Comparison of ENCODE assay signal across 9 cellular contexts in genomic region chr19:49528211-49528771, GRCh38. TPM values are rescaled to one million over a fixed set of nuclear protein-coding genes. Genes with fewer than 3 reads are reported as not detected.
A peak's percentile ranks its signal among the peaks of the same experiment; 100 is the strongest.
DNase-seq lines count a peak whose midpoint lies in the region; ATAC-seq, FAIRE-seq and TF ChIP-seq lines count a peak whose summit lies in the region.
"Had no signal": no experiment of that assay in that cellular context is flagged by ENCODE, and none has a peak within 500 bp of the region (broad histone marks: within the 10 kb centered on the region; RNA-seq: fewer than 3 reads in every experiment).

No MANE protein-coding gene starts in this region.

- TF ChIP-seq EP300 in suprapubic skin (IDR thresholded peaks at IDR 0.05), result no peak

- H3K36me3 ChIP-seq in kidney (ENCODE audit: control insufficient read depth in 1 of 2, insufficient read depth in 2 of 2, low read length in 2 of 2) (peaks cover 0 to 7% of the 10 kb centered on the region in 2 donors), suprapubic skin (peaks cover 11% of the 10 kb centered on the region)

- H3K27me3 Mint-ChIP-seq in T-helper 1 cell treated with Interleukin-12 subunit alpha and Interleukin-12 subunit beta and Interleukin-4 antibody, amounts not matched to agents 30 μg/mL and 1 μg/mL, for 36 hours (ENCODE audit: low read depth), result peaks cover 3% of the 10 kb centered on the region

- intact Hi-C loops in kidney (cut with DNase I), result no loop called here

- no peak for TF ChIP-seq CTCF in astrocyte of the cerebellum (IDR thresholded peaks at IDR 0.05; ENCODE audit: low read depth, low read length, missing control alignments)
- no peak for TF ChIP-seq CTCF in kidney (IDR thresholded peaks at IDR 0.05; ENCODE audit: borderline replicate concordance, extremely low read depth, insufficient read depth)
- no peak for TF ChIP-seq CTCF in suprapubic skin (IDR thresholded peaks at IDR 0.05)

- DNase-seq in T-helper 1 cell (no peak), astrocyte of the cerebellum (ENCODE audit: low read depth) (no peak), kidney (peak; percentile 81), suprapubic skin (ENCODE audit: low spot score in 2 of 2) (peak in 1 of 2 donors; percentile 80), NCI-H774 (lab: John Stamatoyannopoulos, UW) (no peak)
- DNase-seq in stimulated activated CD4-positive, alpha-beta T cell treated with anti-CD3 and anti-CD28 coated beads, Interleukin-4, amount 100 ng/mL, for 4 hours, result no peak

- no peaks in the 10 kb centered on the region for H3K9me3 ChIP-seq in kidney (ENCODE audit: control insufficient read depth in 1 of 2, low read length in 2 of 2)
- no peaks in the 10 kb centered on the region for H3K9me3 ChIP-seq in suprapubic skin

- H3K4me3 ChIP-seq in astrocyte of the cerebellum (ENCODE audit: low read depth, low read length), result peak overlapping the region; percentile 66
- peak overlapping the region; percentile 36 to 56 for H3K4me3 ChIP-seq in kidney (ENCODE audit: low read length in 2 of 2)
- H3K4me3 ChIP-seq in suprapubic skin, result peak overlapping the region; percentile 49

- peak overlapping the region in 1 of 2 donors; percentile 1 for H3K9ac ChIP-seq in kidney (ENCODE audit: low read length in 2 of 2)

- WGBS in suprapubic skin, result 58% methylated on average over 25 of the region's 25 CpGs

- no peak for FAIRE-seq in kidney (lab: Jason Lieb, UNC)

- H3K27ac Mint-ChIP-seq in T-helper 1 cell treated with Interleukin-12 subunit alpha and Interleukin-12 subunit beta and Interleukin-4 antibody, amounts not matched to agents 30 μg/mL and 1 μg/mL, for 36 hours, result no peak overlapping the region

- no peak for ATAC-seq in HG02840 (IDR thresholded peaks at IDR 0.05; ENCODE audit: low FRiP score, unreplicated experiment)

- no peak for TF ChIP-seq POLR2A in suprapubic skin (IDR thresholded peaks at IDR 0.05)

- peaks cover 15% of the 10 kb centered on the region for H3K4me1 Mint-ChIP-seq in T-helper 1 cell treated with Interleukin-12 subunit alpha and Interleukin-12 subunit beta and Interleukin-4 antibody, amounts not matched to agents 30 μg/mL and 1 μg/mL, for 36 hours (ENCODE audit: low read depth)

- no peaks in the 10 kb centered on the region for H3K36me3 Mint-ChIP-seq in T-helper 1 cell treated with Interleukin-12 subunit alpha and Interleukin-12 subunit beta and Interleukin-4 antibody, amounts not matched to agents 30 μg/mL and 1 μg/mL, for 36 hours (ENCODE audit: low read depth)

- peak overlapping the region; percentile 84 for H3K4me3 Mint-ChIP-seq in T-helper 1 cell treated with Interleukin-12 subunit alpha and Interleukin-12 subunit beta and Interleukin-4 antibody, amounts not matched to agents 30 μg/mL and 1 μg/mL, for 36 hours

- in situ Hi-C loops in astrocyte of the cerebellum (cut with HindIII; ENCODE audit: low sequenced_read_pairs), result no loop called here

- H3K27ac ChIP-seq in kidney (ENCODE audit: low read depth in 2 of 2, low read length in 2 of 2) (peak overlapping the region; percentile 41 to 81), suprapubic skin (peak overlapping the region; percentile 77)

- H3K27me3 ChIP-seq in suprapubic skin, result no peaks in the 10 kb centered on the region

- H3K4me1 ChIP-seq in kidney (ENCODE audit: control insufficient read depth in 1 of 2, insufficient read depth in 1 of 2, low read depth in 1 of 2, low read length in 2 of 2) (peaks cover 0 to 4% of the 10 kb centered on the region in 2 donors), suprapubic skin (peaks cover 20% of the 10 kb centered on the region)

- H3K9me3 Mint-ChIP-seq in T-helper 1 cell treated with Interleukin-12 subunit alpha and Interleukin-12 subunit beta and Interleukin-4 antibody, amounts not matched to agents 30 μg/mL and 1 μg/mL, for 36 hours, result no peaks in the 10 kb centered on the region

RNA-seq across cellular contexts. Expression of gene RCN3, which starts 0.5 kb away (rescaled TPM):
- total RNA-seq in kidney (18.4 TPM), suprapubic skin (10 to 100 TPM in 2 of 4 donors, 1 to 10 TPM in 2; 4.9 to 18.8 (median 9.0) TPM)
- 27.5 TPM for polyA plus RNA-seq in kidney (ENCODE audit: insufficient read depth, low read depth, low replicate concordance)
- total RNA-seq: A172 had no signal

RNA-seq across cellular contexts. Expression of gene FCGRT, which starts 15.8 kb away (rescaled TPM):
- total RNA-seq in kidney, result 235 TPM
- 317 TPM for polyA plus RNA-seq in kidney (ENCODE audit: insufficient read depth, low read depth, low replicate concordance)
- total RNA-seq in suprapubic skin, result 100 to 1,000 TPM in 3 of 4 donors, 10 to 100 TPM in 1; 96.2 to 136 (median 112) TPM

RNA-seq across cellular contexts. Expression of gene RPS11, which starts 32.1 kb away (rescaled TPM):
- total RNA-seq in kidney (1,449 TPM), suprapubic skin (1,000 to 10,000 TPM; 3,049 to 5,024 (median 4,623) TPM)
- polyA plus RNA-seq in kidney (ENCODE audit: insufficient read depth, low read depth, low replicate concordance), result 3,462 TPM

RNA-seq across cellular contexts. Expression of gene RPL13A, which starts 40.9 kb away (rescaled TPM):
- total RNA-seq in kidney, result 2,090 TPM
- polyA plus RNA-seq in kidney (ENCODE audit: insufficient read depth, low read depth, low replicate concordance), result 3,309 TPM
- total RNA-seq in suprapubic skin, result 1,000 to 10,000 TPM; 2,613 to 5,154 (median 4,451) TPM

RNA-seq across cellular contexts. Expression of gene NOSIP, which starts 52.1 kb away (rescaled TPM):
- total RNA-seq in kidney, result 52.8 TPM
- polyA plus RNA-seq in kidney (ENCODE audit: insufficient read depth, low read depth, low replicate concordance), result 122 TPM
- 10 to 100 TPM; 42.5 to 85.6 (median 68.9) TPM for total RNA-seq in suprapubic skin
